9 cellular contexts compared by ENCODE assay signal in the genomic region with DNA sequence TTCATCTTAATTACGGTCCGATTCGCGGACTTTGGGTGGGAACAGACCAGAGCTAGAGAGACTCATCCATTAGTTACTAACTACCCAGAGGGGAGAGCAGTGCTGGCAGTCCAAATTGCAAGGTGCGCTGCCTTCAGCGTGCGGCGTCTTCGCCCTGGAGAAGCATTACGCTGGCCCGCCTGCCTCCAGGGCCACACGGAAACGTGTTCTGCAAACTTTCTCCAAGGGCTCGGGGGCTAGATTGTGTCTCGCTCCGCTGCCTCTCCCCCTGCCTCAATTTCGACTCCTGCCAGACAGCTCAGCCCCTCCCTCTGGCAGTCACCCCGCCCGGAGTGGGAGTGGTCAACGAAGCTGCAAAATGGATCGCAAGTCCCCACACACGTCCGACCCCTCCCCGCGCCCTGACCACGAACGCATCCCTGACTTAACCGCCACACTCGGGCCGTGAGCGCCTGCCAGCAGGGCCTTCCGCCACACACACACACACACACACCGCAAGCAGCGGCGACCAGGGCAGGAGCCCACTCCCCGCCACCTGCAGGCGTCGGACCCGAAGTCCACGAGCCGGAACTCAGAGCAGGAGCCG. TPM values are rescaled to one million over a fixed set of nuclear protein-coding genes. Genes with fewer than 3 reads are reported as not detected.
DNase-seq lines count a peak whose midpoint lies in the region; ATAC-seq and TF ChIP-seq lines count a peak whose summit lies in the region.
"Had no signal": no experiment of that assay in that cellular context is flagged by ENCODE, and none has a peak within 500 bp of the region (broad histone marks: within the 10 kb centered on the region; RNA-seq: fewer than 3 reads in every experiment).

No MANE protein-coding gene starts in this region.

- no peaks in the 10 kb centered on the region for H3K9me3 ChIP-seq in A673 (ENCODE audit: low read depth, low read length, poor library complexity, severe bottlenecking)
- no peaks in the 10 kb centered on the region for H3K9me3 ChIP-seq in mesodermal cell (ENCODE audit: control insufficient read depth, low read length)
- H3K9me3 ChIP-seq: SJCRH30 had no signal

- WGBS in mesodermal cell (ENCODE audit: insufficient coverage in 2 of 2), 2 experiments = 2 to 3% methylated on average over 12 to 25 of the region's 42 CpGs

- intact Hi-C loops in A673 (cut with micrococcal nuclease; ENCODE audit: unreplicated experiment) = no loop called here

- H3K27me3 Mint-ChIP-seq in activated naive CD8-positive, alpha-beta T cell = peaks cover 21% of the 10 kb centered on the region

- H3K36me3 ChIP-seq in A673 (ENCODE audit: insufficient read depth, low read length, poor library complexity, severe bottlenecking) (no peaks in the 10 kb centered on the region), mesodermal cell (ENCODE audit: control insufficient read depth, insufficient read depth, low read length) (no peaks in the 10 kb centered on the region)
- H3K36me3 ChIP-seq: SJCRH30 had no signal

- H3K4me3 ChIP-seq in A673 (ENCODE audit: low read depth, low read length, poor library complexity, severe bottlenecking) (peak overlapping the region; percentile 26), GM12864 (ENCODE audit: low read depth, low read length) (peak overlapping the region; percentile 14), mesodermal cell (ENCODE audit: extremely low read depth, insufficient read depth, low read length, poor library complexity, severe bottlenecking) (peak overlapping the region; percentile 16)
- H3K4me3 ChIP-seq: SJCRH30 had no signal

- peaks cover 83% of the 10 kb centered on the region for H3K27me3 ChIP-seq in A673 (replicated peaks; ENCODE audit: insufficient read depth, low read depth, low read length, poor library complexity)

- CTCF ChIA-PET in A673 (lab: Charles Lee) = no interaction called here

- H3K4me1 Mint-ChIP-seq in activated naive CD8-positive, alpha-beta T cell (ENCODE audit: low read depth) = peaks cover 14% of the 10 kb centered on the region

- H3K4me1 ChIP-seq in A673 (ENCODE audit: insufficient read depth, low read length, poor library complexity, severe bottlenecking) (no peaks in the 10 kb centered on the region), mesodermal cell (ENCODE audit: control insufficient read depth, insufficient read depth, low read length, poor library complexity, severe bottlenecking) (peaks cover 2% of the 10 kb centered on the region)
- H3K4me1 ChIP-seq: SJCRH30 had no signal

- peak overlapping the region; percentile 75 for H3K4me3 Mint-ChIP-seq in activated naive CD8-positive, alpha-beta T cell

- no TSS peak for BruUV-seq in A673 (replicated peaks; lab: Mats Ljungman, UMichigan)

- H3K27ac ChIP-seq in A673 (ENCODE audit: low read depth, low read length, poor library complexity, severe bottlenecking) = no peak overlapping the region
- H3K27ac ChIP-seq in mesodermal cell (ENCODE audit: low read depth, low read length, severe bottlenecking) = no peak overlapping the region
- H3K27ac ChIP-seq: SJCRH30 had no signal

- H3K9me3 Mint-ChIP-seq in activated naive CD8-positive, alpha-beta T cell (ENCODE audit: low read depth) = no peaks in the 10 kb centered on the region

- DNase-seq in A673 (ENCODE audit: low spot score) (no peak), GM12864 (ENCODE audit: low read depth) (no peak), SIG-M5 treated with dmso at 0.1 percent for 504 hours (lab: John Stamatoyannopoulos, UW; ENCODE audit: unreplicated experiment) (no peak), GM10266 (ENCODE audit: extremely low spot score) (no peak)
- DNase-seq: SJCRH30 had no signal

- no peak for ATAC-seq in HG02852 (IDR thresholded peaks at IDR 0.05; ENCODE audit: unreplicated experiment)
- ATAC-seq in GM21390 (IDR thresholded peaks at IDR 0.05; ENCODE audit: unreplicated experiment) = no peak

- no peak overlapping the region for H3K27ac Mint-ChIP-seq in activated naive CD8-positive, alpha-beta T cell

- POLR2A ChIA-PET in A673 (lab: Charles Lee; ENCODE audit: low non-redundant PET) = no interaction called here

- H3K36me3 Mint-ChIP-seq in activated naive CD8-positive, alpha-beta T cell = no peaks in the 10 kb centered on the region

- TF ChIP-seq CTCF in A673 (conservative IDR thresholded peaks at IDR 0.05; ENCODE audit: low read depth, low read length) (no peak), GM12864 (IDR thresholded peaks at IDR 0.05; ENCODE audit: low read depth, low read length, missing control alignments) (no peak), GM10266 (IDR thresholded peaks at IDR 0.05; ENCODE audit: control insufficient read depth, insufficient read depth, low read depth, missing control alignments) (no peak)

RNA-seq across cellular contexts. Expression of a gene that starts 47.0 kb away (rescaled TPM):
- total RNA-seq in A673 (2021) = 9.3 and 11.8 TPM in 2 replicates
- polyA plus RNA-seq in mesodermal cell (2013, experiment 1 of 2) = 6.8 TPM
- 10.9 TPM for polyA plus RNA-seq in mesodermal cell (2013, experiment 2 of 2)
